ENCODE assay signal across 1 cellular context in genomic region chr1:203663294-203663693, GRCh38.
TF ChIP-seq lines count a peak whose summit lies in the region.

No MANE protein-coding gene starts in this region.

TF ChIP-seq in IMR-90, 13 proteins besides CTCF, POLR2A, EP300 and RAD21 (continued from another document):
- no peak for TF ChIP-seq CHD1 (IDR thresholded peaks at IDR 0.05; ENCODE audit: low read depth, low read length)
- peak; percentile 65; the same call in 1 of the 2 replicates for TF ChIP-seq RFX5 (IDR thresholded peaks at IDR 0.05; ENCODE audit: low read depth, low read length)
- no peak for TF ChIP-seq MAZ (IDR thresholded peaks at IDR 0.05; ENCODE audit: borderline replicate concordance, low read depth, low read length)
- TF ChIP-seq RCOR1 (IDR thresholded peaks at IDR 0.05; ENCODE audit: insufficient replicate concordance, low read length): no peak
- TF ChIP-seq MXI1 (IDR thresholded peaks at IDR 0.05; ENCODE audit: borderline replicate concordance, low read depth, low read length): no peak
- no peak for TF ChIP-seq MAFK (IDR thresholded peaks at IDR 0.05; ENCODE audit: low read depth, low read length)
- no peak for TF ChIP-seq ELK1 (IDR thresholded peaks at IDR 0.05; ENCODE audit: borderline replicate concordance, low read depth, low read length)
- TF ChIP-seq CEBPB (IDR thresholded peaks at IDR 0.05; ENCODE audit: low read depth, low read length): 0 out of 2 replicates have a peak, but pooled peaks have one; percentile 13
- TF ChIP-seq NFE2L2 (IDR thresholded peaks at IDR 0.05; ENCODE audit: low read depth, low read length): 0 out of 2 replicates have a peak, but pooled peaks have one; percentile 24
- TF ChIP-seq SMC3 (IDR thresholded peaks at IDR 0.05; ENCODE audit: low read depth, low read length): peak; percentile 26; the same call in 1 of the 2 replicates
- TF ChIP-seq FOS (IDR thresholded peaks at IDR 0.05; ENCODE audit: low read depth, low read length): peak; percentile 70
